9 cellular contexts compared by ENCODE assay signal in the genomic region with DNA sequence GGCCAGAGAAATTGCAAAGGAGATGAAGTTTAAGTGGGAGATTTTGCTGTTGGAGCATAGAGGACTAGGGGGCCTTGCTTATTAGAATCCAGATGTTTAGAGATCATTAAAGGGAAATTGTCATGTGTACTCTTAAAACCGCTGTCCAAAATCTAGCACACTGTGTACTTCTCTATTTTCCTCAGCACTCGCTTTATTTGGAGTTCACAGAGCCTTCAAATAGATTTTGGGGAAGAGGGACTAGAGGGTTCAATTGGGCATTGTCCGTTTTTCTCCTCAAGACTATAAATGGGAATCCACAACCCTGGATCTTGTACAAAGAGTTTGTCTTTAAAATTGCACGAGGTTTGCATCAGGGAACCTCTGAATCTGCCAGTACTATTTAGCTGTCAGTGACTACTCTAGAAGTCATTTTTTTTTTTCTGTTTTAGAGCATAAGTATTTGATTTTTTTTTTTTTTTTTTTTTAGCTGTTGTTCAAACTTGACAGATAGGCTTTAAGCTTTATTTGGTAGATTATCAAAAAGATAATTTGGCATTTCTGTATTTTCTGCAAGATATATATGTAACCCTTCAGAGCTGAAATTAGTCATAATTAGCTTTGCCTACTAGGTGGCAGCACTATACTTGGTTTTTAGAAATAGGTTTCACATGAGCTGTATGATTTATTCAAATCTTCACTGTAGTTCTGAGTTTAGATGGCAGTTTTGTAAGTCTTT. TPM values are rescaled to one million over a fixed set of nuclear protein-coding genes. Genes with fewer than 3 reads are reported as not detected.
DNase-seq lines count a peak whose midpoint lies in the region; ATAC-seq and TF ChIP-seq lines count a peak whose summit lies in the region.
"Had no signal": no experiment of that assay in that cellular context is flagged by ENCODE, and none has a peak within 500 bp of the region (broad histone marks: within the 10 kb centered on the region; RNA-seq: fewer than 3 reads in every experiment).

No MANE protein-coding gene starts in this region.

- no peak overlapping the region for H3K4me3 ChIP-seq in ovary

- H3K9me3 ChIP-seq in ovary: no peaks in the 10 kb centered on the region

- ATAC-seq in activated T-cell treated with anti-CD3 and anti-CD28 coated beads, Interleukin-2, amount 50 U/mL, for 72 hours (replicated peaks in 1 of 2): peak; percentile 48 to 56

- no peaks in the 10 kb centered on the region for H3K36me3 ChIP-seq in ovary

- no peak overlapping the region for H3K4me3 Mint-ChIP-seq in activated T-cell treated with anti-CD3 and anti-CD28 coated beads, Interleukin-2, amount 50 U/mL, for 72 hours
- no peak overlapping the region for H3K4me3 Mint-ChIP-seq in HFFc6

- H3K27ac Mint-ChIP-seq in activated T-cell treated with anti-CD3 and anti-CD28 coated beads, Interleukin-2, amount 50 U/mL, for 72 hours: no peak overlapping the region
- peak overlapping the region; percentile 58 for H3K27ac Mint-ChIP-seq in HFFc6

- H3K9me3 Mint-ChIP-seq in activated T-cell treated with anti-CD3 and anti-CD28 coated beads, Interleukin-2, amount 50 U/mL, for 72 hours: no peaks in the 10 kb centered on the region
- H3K9me3 Mint-ChIP-seq in HFFc6: no peaks in the 10 kb centered on the region

- WGBS in ovary, 3 donors: 50 to 66% (median 62%) methylated on average over 4 of the region's 4 CpGs

- intact Hi-C loops in ovary (cut with DNase I): no loop called here

- H3K36me3 Mint-ChIP-seq in activated T-cell treated with anti-CD3 and anti-CD28 coated beads, Interleukin-2, amount 50 U/mL, for 72 hours (ENCODE audit: insufficient read depth in 2 of 2): peaks cover 3 to 8% of the 10 kb centered on the region in 2 donors
- peaks cover 10% of the 10 kb centered on the region for H3K36me3 Mint-ChIP-seq in HFFc6 (ENCODE audit: low read depth)

- no peaks in the 10 kb centered on the region for H3K4me1 ChIP-seq in ovary (ENCODE audit: insufficient read depth)

- DNase-seq in activated T-cell treated with anti-CD3 and anti-CD28 coated beads, Interleukin-2, amount 50 U/mL, for 72 hours: no peak
- DNase-seq in activated T-cell treated with anti-CD3 and anti-CD28 coated beads for 4 hours: no peak
- DNase-seq in HFFc6: peak; percentile 64
- DNase-seq in NCI-H2196 (lab: John Stamatoyannopoulos, UW; ENCODE audit: unreplicated experiment): peak; percentile 18
- DNase-seq in brain pericyte (ENCODE audit: low read depth, low spot score): peak; percentile 11
- peak; percentile 67 to 76 for DNase-seq in lung microvascular endothelial cell (ENCODE audit: low read depth in 2 of 2)
- no peak for DNase-seq in retina
- DNase-seq in ovary: no peak

- TF ChIP-seq POLR2A in ovary (IDR thresholded peaks at IDR 0.05): no peak

- H3K4me1 Mint-ChIP-seq in activated T-cell treated with anti-CD3 and anti-CD28 coated beads, Interleukin-2, amount 50 U/mL, for 72 hours (ENCODE audit: low read depth): peaks cover 16% of the 10 kb centered on the region
- peaks cover 36% of the 10 kb centered on the region for H3K4me1 Mint-ChIP-seq in HFFc6 (ENCODE audit: low read depth)

- H3K27me3 Mint-ChIP-seq in activated T-cell treated with anti-CD3 and anti-CD28 coated beads, Interleukin-2, amount 50 U/mL, for 72 hours (ENCODE audit: low read depth): no peaks in the 10 kb centered on the region
- H3K27me3 Mint-ChIP-seq in HFFc6 (ENCODE audit: insufficient read depth): no peaks in the 10 kb centered on the region; the same call in 1 of the 2 replicates

- TF ChIP-seq CTCF in HFFc6 (IDR thresholded peaks at IDR 0.05) (peak; percentile 79), ovary (IDR thresholded peaks at IDR 0.05) (no peak)

- no peak overlapping the region for H3K27ac ChIP-seq in ovary
- H3K27ac ChIP-seq: epithelial cell of prostate had no signal

- TF ChIP-seq EP300 in ovary (IDR thresholded peaks at IDR 0.05): no peak

- H3K27me3 ChIP-seq in ovary: peaks cover 3% of the 10 kb centered on the region

RNA-seq across cellular contexts. Expression of a gene that starts 14.2 kb away (rescaled TPM):
- total RNA-seq in activated T-cell treated with anti-CD3 and anti-CD28 coated beads, Interleukin-2, amount 50 U/mL, for 72 hours: 10 to 100 TPM; 37.9 to 52.7 TPM
- total RNA-seq in HFFc6 (2021; fragmentation: NEBNext Ultra II Directional; extraction: Animal tissue kit (Norgen Biotek cat#: 25700)): 10 to 100 TPM; 18.9 to 22.8 (median 20.5) TPM
- total RNA-seq in lung microvascular endothelial cell (11.3 and 21.8 TPM in 2 replicates), ovary (10 to 100 TPM; 17.3 to 37.0 (median 25.9) TPM)
- polyA plus RNA-seq in ovary: 10 to 100 TPM in 1 of 2 donors, 1 to 10 TPM in 1; 9.0 to 12.2 TPM

RNA-seq across cellular contexts. Expression of a gene that starts 14.3 kb away (rescaled TPM):
- 100 to 1,000 TPM; 101 to 121 TPM for total RNA-seq in activated T-cell treated with anti-CD3 and anti-CD28 coated beads, Interleukin-2, amount 50 U/mL, for 72 hours
- 10 to 100 TPM; 48.6 to 70.2 (median 60.3) TPM for total RNA-seq in HFFc6 (2021; fragmentation: NEBNext Ultra II Directional; extraction: Animal tissue kit (Norgen Biotek cat#: 25700))
- total RNA-seq in lung microvascular endothelial cell (23.5 and 32.1 TPM in 2 replicates), ovary (10 to 100 TPM; 34.8 to 55.4 (median 48.7) TPM)
- polyA plus RNA-seq in ovary: 10 to 100 TPM; 43.6 to 70.7 TPM

RNA-seq across cellular contexts. Expression of a gene that starts 35.9 kb away (rescaled TPM):
- 10 to 100 TPM; 10.2 to 10.3 TPM for total RNA-seq in activated T-cell treated with anti-CD3 and anti-CD28 coated beads, Interleukin-2, amount 50 U/mL, for 72 hours
- 1 to 10 TPM; 5.0 to 7.2 (median 7.0) TPM for total RNA-seq in HFFc6 (2021; fragmentation: NEBNext Ultra II Directional; extraction: Animal tissue kit (Norgen Biotek cat#: 25700))
- total RNA-seq in lung microvascular endothelial cell: 3.8 and 4.6 TPM in 2 replicates
- total RNA-seq in ovary: 10 to 100 TPM in 1 of 7 donors, 1 to 10 TPM in 6; 4.7 to 10.6 (median 8.5) TPM
- polyA plus RNA-seq in ovary: 1 to 10 TPM; 6.2 to 9.7 TPM

Comparison
In these comparisons a context has a peak if more than half of its experiments do, and no peak if none do; other contexts are left out.
1. DNase-seq: peak in HFFc6 (single experiment), NCI-H2196 (single experiment), brain pericyte (single experiment) and lung microvascular endothelial cell (2 of 2); none in activated T-cell treated with anti-CD3 and anti-CD28 coated beads, Interleukin-2, amount 50 U/mL, for 72 hours (0 of 2), activated T-cell treated with anti-CD3 and anti-CD28 coated beads for 4 hours (single experiment), retina (single experiment) and ovary (0 of 5).